ENCODE assay signal across 33 cellular contexts in the genomic region with DNA sequence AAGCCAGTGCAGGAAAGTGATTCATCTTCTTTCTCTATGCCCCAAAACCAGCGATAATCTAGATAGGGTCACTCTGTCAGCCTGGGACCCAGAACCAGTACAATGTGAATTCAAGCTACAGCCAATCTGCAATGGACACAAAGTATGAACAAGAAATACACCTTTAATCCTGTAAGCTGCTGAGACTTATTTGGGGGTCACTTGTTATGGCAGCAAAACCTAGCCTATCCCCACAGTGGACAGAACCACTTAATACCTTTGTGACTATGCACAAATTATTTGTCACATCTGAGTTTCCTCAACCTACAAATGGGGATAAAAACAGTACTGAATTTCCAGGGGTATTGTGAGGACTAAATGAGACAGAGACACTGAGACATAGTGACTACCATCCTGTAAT.
"Had no signal": no experiment of that assay in that cellular context is flagged by ENCODE, and none has a peak within 500 bp of the region (broad histone marks: within the 10 kb centered on the region; RNA-seq: fewer than 3 reads in every experiment).

No MANE protein-coding gene starts in this region.

- ATAC-seq: activated CD8-positive, alpha-beta T cell treated with anti-CD3 and anti-CD28 coated beads for 36 hours; activated naive CD4-positive, alpha-beta T cell treated with anti-CD3 and anti-CD28 coated beads, Interleukin-2, amount 50 U/mL, for 72 hours; activated T-cell treated with anti-CD3 and anti-CD28 coated beads, Interleukin-2, amount 50 U/mL, for 4 hours; activated T-cell treated with anti-CD3 and anti-CD28 coated beads, Interleukin-2, amount 50 U/mL, for 72 hours; activated T-helper 17 cell treated with anti-CD3 and anti-CD28 coated beads, Interleukin-2, amount 50 U/mL, for 72 hours; body of pancreas had no signal

- H3K27me3 ChIP-seq: adrenal gland, body of pancreas, brain microvascular endothelial cell, breast epithelium had no signal

- H3K27ac ChIP-seq: adrenal gland, body of pancreas, brain microvascular endothelial cell, breast epithelium, VCaP had no signal

- DNase-seq: activated B cell treated with CpG ODN at 0.5 μM for 24 hours; activated CD4-positive, alpha-beta memory T cell treated with anti-CD3 and anti-CD28 coated beads for 36 hours; activated CD4-positive, alpha-beta T cell treated with anti-CD3 and anti-CD28 coated beads for 4 hours; activated CD4-positive, alpha-beta T cell treated with anti-CD3 and anti-CD28 coated beads, Interleukin-2, amount 10 ng/mL, durations not matched to agents 24 days and 14 days; activated CD4-positive, alpha-beta T cell treated with anti-CD3 and anti-CD28 coated beads, Interleukin-2, amount 50 U/mL, for 1 hour; activated CD4-positive, alpha-beta T cell treated with anti-CD3 and anti-CD28 coated beads, Interleukin-2, amount 50 U/mL, for 4 hours; activated CD4-positive, CD25-positive, alpha-beta regulatory T cell treated with anti-CD3 and anti-CD28 coated beads, Interleukin-2, amount 50 U/mL, for 72 hours; activated CD8-positive, alpha-beta memory T cell treated with anti-CD3 and anti-CD28 coated beads, Interleukin-2, amount 50 U/mL, for 4 hours; activated CD8-positive, alpha-beta T cell treated with anti-CD3 and anti-CD28 coated beads for 36 hours; activated effector memory CD4-positive, alpha-beta T cell treated with anti-CD3 and anti-CD28 coated beads, Interleukin-2, amount 50 U/mL, for 16 hours; activated gamma-delta T cell treated with Interleukin-2 at 50 U/mL for 16 hours; activated naive CD4-positive, alpha-beta T cell; activated naive CD4-positive, alpha-beta T cell treated with anti-CD3 and anti-CD28 coated beads for 36 hours; activated naive CD4-positive, alpha-beta T cell treated with anti-CD3 and anti-CD28 coated beads, Interleukin-2, amount 50 U/mL, for 16 hours; activated naive CD8-positive, alpha-beta T cell treated with anti-CD3 and anti-CD28 coated beads for 36 hours; activated T-cell treated with anti-CD3 and anti-CD28 coated beads for 4 hours; activated T-cell treated with anti-CD3 and anti-CD28 coated beads, Interleukin-2, amount 50 U/mL, for 1 hour; activated T-cell treated with anti-CD3 and anti-CD28 coated beads, Interleukin-2, amount 50 U/mL, for 4 hours; activated T-cell treated with anti-CD3 and anti-CD28 coated beads, Interleukin-2, amount 50 U/mL, for 72 hours; amniotic stem cell; aorta; body of pancreas; brain microvascular endothelial cell; central memory CD4-positive, alpha-beta T cell; T-helper 2 cell; T-helper 9 cell had no signal

- H3K9me3 ChIP-seq: adrenal gland, body of pancreas, breast epithelium had no signal

- H3K36me3 ChIP-seq: brain microvascular endothelial cell, breast epithelium had no signal

- H3K4me3 ChIP-seq: adrenal gland, body of pancreas, breast epithelium had no signal

- H3K4me1 ChIP-seq: breast epithelium had no signal

- FAIRE-seq: astrocyte, TTC549 had no signal
